ENCODE assay signal across 8 cellular contexts in genomic region chr17:78272181-78272913, GRCh38. TPM values are rescaled to one million over a fixed set of nuclear protein-coding genes. Genes with fewer than 3 reads are reported as not detected.
DNase-seq lines count a peak whose midpoint lies in the region; ATAC-seq and TF ChIP-seq lines count a peak whose summit lies in the region.

No MANE protein-coding gene starts in this region.

- peaks cover 11% of the 10 kb centered on the region for H3K4me1 ChIP-seq in body of pancreas
- H3K4me1 ChIP-seq in lower lobe of right lung, result peaks cover 42% of the 10 kb centered on the region

- peaks cover 18% of the 10 kb centered on the region for H3K27me3 Mint-ChIP-seq in stimulated activated naive CD8-positive, alpha-beta T cell treated with anti-CD3 and anti-CD28 coated beads, Interleukin-15, amount 100 ng/mL, for 72 hours

- 16 to 28% methylated on average over 12 to 17 of the region's 17 CpGs for WGBS in body of pancreas, 2 donors

- H3K4me1 Mint-ChIP-seq in stimulated activated naive CD8-positive, alpha-beta T cell treated with anti-CD3 and anti-CD28 coated beads, Interleukin-15, amount 100 ng/mL, for 72 hours, result peaks cover 40% of the 10 kb centered on the region

- no peak overlapping the region for H3K4me3 ChIP-seq in body of pancreas
- peak overlapping the region; percentile 15 for H3K4me3 ChIP-seq in lower lobe of right lung

- no peaks in the 10 kb centered on the region for H3K9me3 Mint-ChIP-seq in stimulated activated naive CD8-positive, alpha-beta T cell treated with anti-CD3 and anti-CD28 coated beads, Interleukin-15, amount 100 ng/mL, for 72 hours

- intact Hi-C loops in body of pancreas (cut with DNase I) (no loop called here), lower lobe of right lung (cut with DNase I) (no loop called here)

- peak overlapping the region in 1 of 2 donors; percentile 54 for H3K27ac Mint-ChIP-seq in stimulated activated naive CD8-positive, alpha-beta T cell treated with anti-CD3 and anti-CD28 coated beads, Interleukin-15, amount 100 ng/mL, for 72 hours

- peak overlapping the region in 1 of 2 donors; percentile 57 for H3K4me3 Mint-ChIP-seq in stimulated activated naive CD8-positive, alpha-beta T cell treated with anti-CD3 and anti-CD28 coated beads, Interleukin-15, amount 100 ng/mL, for 72 hours

- TF ChIP-seq CTCF in body of pancreas (IDR thresholded peaks at IDR 0.05) (no peak), lower lobe of right lung (IDR thresholded peaks at IDR 0.05) (no peak)

- H3K27ac ChIP-seq in body of pancreas (peak overlapping the region in 3 of 4 donors; percentile 61 to 69 (median 62)), lower lobe of right lung (peak overlapping the region; percentile 25)

- DNase-seq in HCEC 1CT, result peak; percentile 62
- peak; percentile 98 for DNase-seq in SHP77 treated with DMSO at 0.1 percent for 48 hours (lab: John Stamatoyannopoulos, UW)
- DNase-seq in body of pancreas, result peak; percentile 58 to 81 (median 75)
- DNase-seq in lower lobe of right lung, result peak; percentile 82
- no peak for DNase-seq in stimulated activated naive CD8-positive, alpha-beta T cell treated with anti-CD3 and anti-CD28 coated beads, Interleukin-15, amount 100 ng/mL, for 72 hours

- ATAC-seq in body of pancreas, result peak; percentile 81
- peak; percentile 91 to 93 for ATAC-seq in lower lobe of right lung
- ATAC-seq in stimulated activated naive CD8-positive, alpha-beta T cell treated with anti-CD3 and anti-CD28 coated beads, Interleukin-15, amount 100 ng/mL, for 72 hours, result peak; percentile 80
- no peak for ATAC-seq in HG02870 (IDR thresholded peaks at IDR 0.05; ENCODE audit: unreplicated experiment)
- no peak for ATAC-seq in GM19324 (IDR thresholded peaks at IDR 0.05; ENCODE audit: low FRiP score, unreplicated experiment)
- no peak for ATAC-seq in HG03457 (IDR thresholded peaks at IDR 0.05; ENCODE audit: unreplicated experiment)

- no peaks in the 10 kb centered on the region for H3K9me3 ChIP-seq in body of pancreas
- no peaks in the 10 kb centered on the region for H3K9me3 ChIP-seq in lower lobe of right lung

- TF ChIP-seq POLR2A in body of pancreas (IDR thresholded peaks at IDR 0.05), result peak in 2 of 3 donors; percentile 50 to 64

- H3K36me3 ChIP-seq in body of pancreas (replicated peaks in 1 of 2; ENCODE audit: insufficient read depth in 1 of 2, low read depth in 2 of 2), result no peaks in the 10 kb centered on the region
- H3K36me3 ChIP-seq in lower lobe of right lung, result no peaks in the 10 kb centered on the region

- H3K27me3 ChIP-seq in body of pancreas, result no peaks in the 10 kb centered on the region
- no peaks in the 10 kb centered on the region for H3K27me3 ChIP-seq in lower lobe of right lung (ENCODE audit: low read depth)

RNA-seq across cellular contexts. Expression of gene TMEM235, which starts 40.9 kb away (rescaled TPM):
- total RNA-seq in body of pancreas (not detected), lower lobe of right lung (not detected)

RNA-seq across cellular contexts. Expression of gene BIRC5, which starts 58.3 kb away (rescaled TPM):
- not detected for total RNA-seq in body of pancreas
- 1.8 TPM for total RNA-seq in lower lobe of right lung

Comparison
In these comparisons a context has a peak if more than half of its experiments do, and no peak if none do; other contexts are left out.
1. DNase-seq: peak in HCEC 1CT (single experiment), SHP77 treated with DMSO at 0.1 percent for 48 hours (single experiment), body of pancreas (4 of 4) and lower lobe of right lung (single experiment); none in stimulated activated naive CD8-positive, alpha-beta T cell treated with anti-CD3 and anti-CD28 coated beads, Interleukin-15, amount 100 ng/mL, for 72 hours (0 of 2).
2. ATAC-seq: peak in body of pancreas (single experiment), lower lobe of right lung (2 of 2) and stimulated activated naive CD8-positive, alpha-beta T cell treated with anti-CD3 and anti-CD28 coated beads, Interleukin-15, amount 100 ng/mL, for 72 hours (single experiment); none in HG02870 (single experiment), GM19324 (single experiment) and HG03457 (single experiment).